3 cellular contexts compared by ENCODE assay signal in the genomic region with DNA sequence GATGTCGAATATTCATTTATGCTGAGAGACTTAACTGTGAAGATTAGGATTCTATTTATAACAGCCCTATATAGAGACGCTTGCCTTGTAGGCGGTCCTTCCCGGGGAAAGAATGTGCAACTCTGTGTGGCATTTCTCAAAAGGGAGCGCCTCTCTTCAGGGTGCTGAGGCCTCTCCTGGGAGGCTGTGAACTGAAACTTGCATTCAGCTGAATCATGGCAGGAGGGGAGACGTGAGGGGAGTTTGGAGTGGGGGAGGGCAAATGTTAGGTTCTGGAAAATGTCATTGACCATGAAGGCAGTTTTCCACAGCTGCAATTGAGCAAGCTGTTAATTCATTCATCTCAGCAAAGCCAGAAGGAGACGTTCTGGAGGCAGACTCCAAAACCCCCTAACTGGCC.
A peak's percentile ranks its signal among the peaks of the same experiment; 100 is the strongest.
TF ChIP-seq lines count a peak whose summit lies in the region.

No MANE protein-coding gene starts in this region.

TF ChIP-seq in SK-N-SH treated with all-trans-retinoic acid at 6 μM for 48 hours, 23 proteins besides CTCF, POLR2A, EP300 and RAD21 (continues in another document):
- no peak for TF ChIP-seq PPARA (CRISPR knock-in tag; IDR thresholded peaks at IDR 0.05; ENCODE audit: borderline replicate concordance)
- TF ChIP-seq TOX (CRISPR knock-in tag; IDR thresholded peaks at IDR 0.05; ENCODE audit: borderline replicate concordance): no peak
- TF ChIP-seq, protein P1, sequence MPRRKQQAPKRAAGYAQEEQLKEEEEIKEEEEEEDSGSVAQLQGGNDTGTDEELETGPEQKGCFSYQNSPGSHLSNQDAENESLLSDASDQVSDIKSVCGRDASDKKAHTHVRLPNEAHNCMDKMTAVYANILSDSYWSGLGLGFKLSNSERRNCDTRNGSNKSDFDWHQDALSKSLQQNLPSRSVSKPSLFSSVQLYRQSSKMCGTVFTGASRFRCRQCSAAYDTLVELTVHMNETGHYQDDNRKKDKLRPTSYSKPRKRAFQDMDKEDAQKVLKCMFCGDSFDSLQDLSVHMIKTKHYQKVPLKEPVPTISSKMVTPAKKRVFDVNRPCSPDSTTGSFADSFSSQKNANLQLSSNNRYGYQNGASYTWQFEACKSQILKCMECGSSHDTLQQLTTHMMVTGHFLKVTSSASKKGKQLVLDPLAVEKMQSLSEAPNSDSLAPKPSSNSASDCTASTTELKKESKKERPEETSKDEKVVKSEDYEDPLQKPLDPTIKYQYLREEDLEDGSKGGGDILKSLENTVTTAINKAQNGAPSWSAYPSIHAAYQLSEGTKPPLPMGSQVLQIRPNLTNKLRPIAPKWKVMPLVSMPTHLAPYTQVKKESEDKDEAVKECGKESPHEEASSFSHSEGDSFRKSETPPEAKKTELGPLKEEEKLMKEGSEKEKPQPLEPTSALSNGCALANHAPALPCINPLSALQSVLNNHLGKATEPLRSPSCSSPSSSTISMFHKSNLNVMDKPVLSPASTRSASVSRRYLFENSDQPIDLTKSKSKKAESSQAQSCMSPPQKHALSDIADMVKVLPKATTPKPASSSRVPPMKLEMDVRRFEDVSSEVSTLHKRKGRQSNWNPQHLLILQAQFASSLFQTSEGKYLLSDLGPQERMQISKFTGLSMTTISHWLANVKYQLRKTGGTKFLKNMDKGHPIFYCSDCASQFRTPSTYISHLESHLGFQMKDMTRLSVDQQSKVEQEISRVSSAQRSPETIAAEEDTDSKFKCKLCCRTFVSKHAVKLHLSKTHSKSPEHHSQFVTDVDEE (CRISPR knock-in tag; IDR thresholded peaks at IDR 0.05): no peak
- TF ChIP-seq ZC3H10 (CRISPR knock-in tag; IDR thresholded peaks at IDR 0.05): no peak
- TF ChIP-seq, protein P2, sequence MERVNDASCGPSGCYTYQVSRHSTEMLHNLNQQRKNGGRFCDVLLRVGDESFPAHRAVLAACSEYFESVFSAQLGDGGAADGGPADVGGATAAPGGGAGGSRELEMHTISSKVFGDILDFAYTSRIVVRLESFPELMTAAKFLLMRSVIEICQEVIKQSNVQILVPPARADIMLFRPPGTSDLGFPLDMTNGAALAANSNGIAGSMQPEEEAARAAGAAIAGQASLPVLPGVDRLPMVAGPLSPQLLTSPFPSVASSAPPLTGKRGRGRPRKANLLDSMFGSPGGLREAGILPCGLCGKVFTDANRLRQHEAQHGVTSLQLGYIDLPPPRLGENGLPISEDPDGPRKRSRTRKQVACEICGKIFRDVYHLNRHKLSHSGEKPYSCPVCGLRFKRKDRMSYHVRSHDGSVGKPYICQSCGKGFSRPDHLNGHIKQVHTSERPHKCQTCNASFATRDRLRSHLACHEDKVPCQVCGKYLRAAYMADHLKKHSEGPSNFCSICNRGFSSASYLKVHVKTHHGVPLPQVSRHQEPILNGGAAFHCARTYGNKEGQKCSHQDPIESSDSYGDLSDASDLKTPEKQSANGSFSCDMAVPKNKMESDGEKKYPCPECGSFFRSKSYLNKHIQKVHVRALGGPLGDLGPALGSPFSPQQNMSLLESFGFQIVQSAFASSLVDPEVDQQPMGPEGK (CRISPR knock-in tag; IDR thresholded peaks at IDR 0.05; ENCODE audit: borderline replicate concordance): no peak
- TF ChIP-seq, protein P3, sequence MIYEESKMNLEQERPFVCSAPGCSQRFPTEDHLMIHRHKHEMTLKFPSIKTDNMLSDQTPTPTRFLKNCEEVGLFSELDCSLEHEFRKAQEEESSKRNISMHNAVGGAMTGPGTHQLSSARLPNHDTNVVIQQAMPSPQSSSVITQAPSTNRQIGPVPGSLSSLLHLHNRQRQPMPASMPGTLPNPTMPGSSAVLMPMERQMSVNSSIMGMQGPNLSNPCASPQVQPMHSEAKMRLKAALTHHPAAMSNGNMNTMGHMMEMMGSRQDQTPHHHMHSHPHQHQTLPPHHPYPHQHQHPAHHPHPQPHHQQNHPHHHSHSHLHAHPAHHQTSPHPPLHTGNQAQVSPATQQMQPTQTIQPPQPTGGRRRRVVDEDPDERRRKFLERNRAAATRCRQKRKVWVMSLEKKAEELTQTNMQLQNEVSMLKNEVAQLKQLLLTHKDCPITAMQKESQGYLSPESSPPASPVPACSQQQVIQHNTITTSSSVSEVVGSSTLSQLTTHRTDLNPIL (CRISPR knock-in tag; IDR thresholded peaks at IDR 0.05; ENCODE audit: low read depth): no peak
- no peak for TF ChIP-seq ISL1 (CRISPR knock-in tag; IDR thresholded peaks at IDR 0.05)
- no peak for TF ChIP-seq ZFP3 (CRISPR knock-in tag; IDR thresholded peaks at IDR 0.05)
- TF ChIP-seq BACH2 (CRISPR knock-in tag; IDR thresholded peaks at IDR 0.05; ENCODE audit: borderline replicate concordance): no peak
- no peak for TF ChIP-seq ZNF8 (CRISPR knock-in tag; IDR thresholded peaks at IDR 0.05)
- no peak for TF ChIP-seq OSR1 (CRISPR knock-in tag; IDR thresholded peaks at IDR 0.05)
- TF ChIP-seq ZNF565 (CRISPR knock-in tag; conservative IDR thresholded peaks at IDR 0.05; ENCODE audit: low read depth): no peak
- TF ChIP-seq GLIS3 (CRISPR knock-in tag; IDR thresholded peaks at IDR 0.05): no peak
- no peak for TF ChIP-seq ESRRG (CRISPR knock-in tag; IDR thresholded peaks at IDR 0.05)

TF ChIP-seq in SK-N-SH, 30 proteins besides CTCF, POLR2A, EP300 and RAD21:
- TF ChIP-seq SMC3 (IDR thresholded peaks at IDR 0.05; ENCODE audit: low read depth, low read length): no peak
- TF ChIP-seq RFX5 (IDR thresholded peaks at IDR 0.05; ENCODE audit: low read length): no peak
- TF ChIP-seq MXI1 (IDR thresholded peaks at IDR 0.05; ENCODE audit: low read depth, low read length): no peak
- TF ChIP-seq NFIC (IDR thresholded peaks at IDR 0.05; ENCODE audit: borderline replicate concordance): no peak
- no peak for TF ChIP-seq RCOR1 (IDR thresholded peaks at IDR 0.05; ENCODE audit: low read length)
- TF ChIP-seq, protein P4, sequence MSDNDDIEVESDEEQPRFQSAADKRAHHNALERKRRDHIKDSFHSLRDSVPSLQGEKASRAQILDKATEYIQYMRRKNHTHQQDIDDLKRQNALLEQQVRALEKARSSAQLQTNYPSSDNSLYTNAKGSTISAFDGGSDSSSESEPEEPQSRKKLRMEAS (IDR thresholded peaks at IDR 0.05; ENCODE audit: low read depth): no peak
- TF ChIP-seq YY1 (IDR thresholded peaks at IDR 0.05; ENCODE audit: low read depth): no peak
- no peak for TF ChIP-seq POLR2AphosphoS5 (IDR thresholded peaks at IDR 0.05; ENCODE audit: low read depth, low read length)
- no peak for TF ChIP-seq CHD2 (IDR thresholded peaks at IDR 0.05; ENCODE audit: low read length, partially characterized antibody)
- no peak for TF ChIP-seq FOSL2 (IDR thresholded peaks at IDR 0.05; ENCODE audit: borderline replicate concordance, low read depth)
- TF ChIP-seq, protein P5, sequence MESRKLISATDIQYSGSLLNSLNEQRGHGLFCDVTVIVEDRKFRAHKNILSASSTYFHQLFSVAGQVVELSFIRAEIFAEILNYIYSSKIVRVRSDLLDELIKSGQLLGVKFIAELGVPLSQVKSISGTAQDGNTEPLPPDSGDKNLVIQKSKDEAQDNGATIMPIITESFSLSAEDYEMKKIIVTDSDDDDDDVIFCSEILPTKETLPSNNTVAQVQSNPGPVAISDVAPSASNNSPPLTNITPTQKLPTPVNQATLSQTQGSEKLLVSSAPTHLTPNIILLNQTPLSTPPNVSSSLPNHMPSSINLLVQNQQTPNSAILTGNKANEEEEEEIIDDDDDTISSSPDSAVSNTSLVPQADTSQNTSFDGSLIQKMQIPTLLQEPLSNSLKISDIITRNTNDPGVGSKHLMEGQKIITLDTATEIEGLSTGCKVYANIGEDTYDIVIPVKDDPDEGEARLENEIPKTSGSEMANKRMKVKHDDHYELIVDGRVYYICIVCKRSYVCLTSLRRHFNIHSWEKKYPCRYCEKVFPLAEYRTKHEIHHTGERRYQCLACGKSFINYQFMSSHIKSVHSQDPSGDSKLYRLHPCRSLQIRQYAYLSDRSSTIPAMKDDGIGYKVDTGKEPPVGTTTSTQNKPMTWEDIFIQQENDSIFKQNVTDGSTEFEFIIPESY (IDR thresholded peaks at IDR 0.05; ENCODE audit: borderline replicate concordance, low read depth): no peak
- TF ChIP-seq TEAD4 (IDR thresholded peaks at IDR 0.05; ENCODE audit: borderline replicate concordance, insufficient read depth): no peak
- TF ChIP-seq JUND (IDR thresholded peaks at IDR 0.05): no peak
- TF ChIP-seq RXRA (IDR thresholded peaks at IDR 0.05; ENCODE audit: borderline replicate concordance, low read depth): no peak
TF ChIP-seq in SK-N-SH: peak in this region for 0.

TF ChIP-seq in H1, 55 proteins besides CTCF, POLR2A, EP300 and RAD21:
- TF ChIP-seq BACH1 (IDR thresholded peaks at IDR 0.05; ENCODE audit: low read length): peak; percentile 63; the same call in 1 of the 2 replicates
- peak; percentile 61; the same call in 1 of the 2 replicates for TF ChIP-seq TEAD4 (IDR thresholded peaks at IDR 0.05; ENCODE audit: low read depth, low read length)
- TF ChIP-seq RBBP5 (IDR thresholded peaks at IDR 0.05; ENCODE audit: borderline replicate concordance, low read depth, low read length): no peak
- TF ChIP-seq, protein P4 (IDR thresholded peaks at IDR 0.05): no peak
- TF ChIP-seq HDAC2 (IDR thresholded peaks at IDR 0.05; ENCODE audit: borderline replicate concordance in 1 of 2, low read depth in 2 of 2, low read length in 2 of 2): 0 out of 4 replicates have a peak, but pooled peaks of 1 of the 2 experiments have one; percentile 49
- no peak for TF ChIP-seq EZH2 (IDR thresholded peaks at IDR 0.05; ENCODE audit: low read depth, low read length, severe bottlenecking)
- no peak for TF ChIP-seq SP1 (IDR thresholded peaks at IDR 0.05; ENCODE audit: low read depth, low read length)
TF ChIP-seq in H1: peak in this region for 3.
